ENCODE assay signal across 8 cellular contexts in genomic region chr12:7638764-7639570, GRCh38.
DNase-seq lines count a peak whose midpoint lies in the region; ATAC-seq, FAIRE-seq and TF ChIP-seq lines count a peak whose summit lies in the region.

No MANE protein-coding gene starts in this region.

- DNase-seq in NCI-H2171 treated with DMSO at 0.1 percent for 48 hours (lab: John Stamatoyannopoulos, UW) (peak; percentile 100), cardiac fibroblast (ENCODE audit: low read depth in 2 of 2) (peak; percentile 87)
- peak; percentile 27 to 40 for DNase-seq in stimulated activated CD4-positive, alpha-beta T cell treated with anti-CD3 and anti-CD28 coated beads, Interleukin-15, amount 100 ng/mL, for 1 hour (ENCODE audit: low read depth in 1 of 2, low spot score in 1 of 2)

- FAIRE-seq in islet of Langerhans (lab: Jason Lieb, UNC), result peak; percentile 97

- peak overlapping the region; percentile 34; the same call in 1 of the 2 replicates for H3K4me3 ChIP-seq in WI38 (ENCODE audit: low read depth, low read length)
- H3K4me3 ChIP-seq in cardiac fibroblast (replicated peaks in 1 of 2; ENCODE audit: low read depth in 2 of 2, low read length in 2 of 2), result no peak overlapping the region

- peak; percentile 77 for TF ChIP-seq CTCF in GM12872 (IDR thresholded peaks at IDR 0.05; ENCODE audit: insufficient read depth, low read depth, low read length)
- TF ChIP-seq CTCF in WI38 (IDR thresholded peaks at IDR 0.05; ENCODE audit: low read depth, low read length), result peak; percentile 62
- TF ChIP-seq CTCF in cardiac fibroblast (IDR thresholded peaks at IDR 0.05; ENCODE audit: low read depth, low read length), result peak; percentile 71

- peak; percentile 65 for ATAC-seq in HG03045 (IDR thresholded peaks at IDR 0.05; ENCODE audit: unreplicated experiment)
- no peak for ATAC-seq in HG02852 (IDR thresholded peaks at IDR 0.05; ENCODE audit: unreplicated experiment)

Comparison
In these comparisons a context has a peak if more than half of its experiments do, and no peak if none do; other contexts are left out.
1. DNase-seq: peak in every context shown above with its lines; median percentile 100 in NCI-H2171 treated with DMSO at 0.1 percent for 48 hours; 87 in cardiac fibroblast; 34 in stimulated activated CD4-positive, alpha-beta T cell treated with anti-CD3 and anti-CD28 coated beads, Interleukin-15, amount 100 ng/mL, for 1 hour.